In genomic region chr14:105486974-105487448, GRCh38 we compare ENCODE assay signal across 8 cellular contexts. TPM values are rescaled to one million over a fixed set of nuclear protein-coding genes. Genes with fewer than 3 reads are reported as not detected.
A peak's percentile ranks its signal among the peaks of the same experiment; 100 is the strongest.
DNase-seq lines count a peak whose midpoint lies in the region; ATAC-seq and TF ChIP-seq lines count a peak whose summit lies in the region.

No MANE protein-coding gene starts in this region.

- peak overlapping the region; percentile 82 for H3K4me3 Mint-ChIP-seq in activated B cell treated with CpG ODN at 0.5 μM for 24 hours

- H3K9ac ChIP-seq in HCT116 (ENCODE audit: low read length) = peak overlapping the region; percentile 97
- no peak overlapping the region for H3K9ac ChIP-seq in skeletal muscle satellite cell (ENCODE audit: low read depth, low read length)

- POLR2A ChIA-PET in HCT116 (lab: Charles Lee) (no interaction called here), activated B cell treated with CpG ODN at 0.5 μM for 24 hours (lab: Charles Lee) (interaction anchor here (0.6 kb wide), 1 partner anchor 10 kb away, joined by 4 read pairs; no protein-coding TSS in a partner anchor)

- peaks cover 2% of the 10 kb centered on the region for H3K36me3 Mint-ChIP-seq in activated B cell treated with CpG ODN at 0.5 μM for 24 hours (ENCODE audit: low read depth)

- no peaks in the 10 kb centered on the region for H3K36me3 ChIP-seq in HCT116 (ENCODE audit: control insufficient read depth in 1 of 2, insufficient read depth in 2 of 2, low read length in 2 of 2)
- H3K36me3 ChIP-seq in skeletal muscle satellite cell (ENCODE audit: insufficient read depth, low read length) = no peaks in the 10 kb centered on the region

- H3K27me3 ChIP-seq in HCT116 (ENCODE audit: insufficient read depth, low read length) (no peaks in the 10 kb centered on the region), skeletal muscle satellite cell (ENCODE audit: control insufficient read depth, insufficient read depth, low read length) (no peaks in the 10 kb centered on the region)

- H3K4me1 Mint-ChIP-seq in activated B cell treated with CpG ODN at 0.5 μM for 24 hours = peaks cover 63% of the 10 kb centered on the region

- H3K79me2 ChIP-seq in HCT116 (ENCODE audit: insufficient read depth, low read length) = peaks cover 10% of the 10 kb centered on the region

- H4K20me1 ChIP-seq in HCT116 (ENCODE audit: insufficient read depth) = no peaks in the 10 kb centered on the region; the same call in 1 of the 2 replicates

- BruUV-seq in HCT116 (replicated peaks; lab: Mats Ljungman, UMichigan) = no TSS peak

- ATAC-seq in HCT116 (no peak), activated B cell treated with CpG ODN at 0.5 μM for 24 hours (ENCODE audit: low read depth) (no peak), GM19452 (IDR thresholded peaks at IDR 0.05; ENCODE audit: unreplicated experiment) (no peak)

- CTCF ChIA-PET in HCT116 (lab: Charles Lee) = no interaction called here
- CTCF ChIA-PET in activated B cell treated with CpG ODN at 0.5 μM for 24 hours (lab: Charles Lee) = no interaction called here

- DNase-seq in HCT116 (ENCODE audit: low read depth, low spot score) (no peak), activated B cell treated with CpG ODN at 0.5 μM for 24 hours (peak; percentile 69), foreskin fibroblast (no peak), globus pallidus (ENCODE audit: low spot score) (no peak), SHP77 (lab: John Stamatoyannopoulos, UW) (no peak), mucosa of gallbladder (ENCODE audit: low spot score) (no peak)

- peak overlapping the region; percentile 94 for H3K27ac ChIP-seq in HCT116 (ENCODE audit: low read depth, low read length)

- H3K27me3 Mint-ChIP-seq in activated B cell treated with CpG ODN at 0.5 μM for 24 hours = no peaks in the 10 kb centered on the region

- no peaks in the 10 kb centered on the region for H3K9me2 ChIP-seq in HCT116 (ENCODE audit: insufficient read depth)

- H3K9me3 Mint-ChIP-seq in activated B cell treated with CpG ODN at 0.5 μM for 24 hours = no peaks in the 10 kb centered on the region

- peak overlapping the region; percentile 82 for H3K27ac Mint-ChIP-seq in activated B cell treated with CpG ODN at 0.5 μM for 24 hours

- H3K4me3 ChIP-seq in HCT116 (replicated peaks in 1 of 2; ENCODE audit: low read depth in 1 of 2, low read length in 2 of 2) = peak overlapping the region; percentile 65 to 87
- peak overlapping the region; percentile 28 to 45 for H3K4me3 ChIP-seq in foreskin fibroblast (ENCODE audit: low read depth in 1 of 2, low read length in 2 of 2)
- no peak overlapping the region for H3K4me3 ChIP-seq in skeletal muscle satellite cell (ENCODE audit: low read length)

- intact Hi-C loops in HCT116 (cut with micrococcal nuclease) = no loop called here
- intact Hi-C loops in activated B cell treated with CpG ODN at 0.5 μM for 24 hours (cut with micrococcal nuclease) = no loop called here

- peak overlapping the region; percentile 99 for H3K4me2 ChIP-seq in HCT116 (ENCODE audit: low read length)
- peak overlapping the region; percentile 32 for H3K4me2 ChIP-seq in skeletal muscle satellite cell (ENCODE audit: low read length)

- H3K9me3 ChIP-seq in HCT116 (ENCODE audit: control insufficient read depth in 1 of 2, insufficient read depth in 1 of 2, low read depth in 1 of 2, low read length in 2 of 2) (no peaks in the 10 kb centered on the region), skeletal muscle satellite cell (replicated peaks; ENCODE audit: low read length) (no peaks in the 10 kb centered on the region)

- no peak for TF ChIP-seq RAD21 in HCT116 (IDR thresholded peaks at IDR 0.05; ENCODE audit: low read depth)

- TF ChIP-seq CTCF in HCT116 (IDR thresholded peaks at IDR 0.05 in 2 of 3, conservative IDR thresholded peaks at IDR 0.05 in 1 of 3; ENCODE audit: borderline replicate concordance in 1 of 3, insufficient read depth in 1 of 3, low read depth in 2 of 3, low read length in 2 of 3) (no peak), activated B cell treated with CpG ODN at 0.5 μM for 24 hours (IDR thresholded peaks at IDR 0.05) (no peak), foreskin fibroblast (IDR thresholded peaks at IDR 0.05; ENCODE audit: low read depth, low read length) (no peak)

- H3K4me1 ChIP-seq in HCT116 (ENCODE audit: control insufficient read depth in 1 of 2, insufficient read depth in 2 of 2, low read length in 2 of 2) = peaks cover 33 to 77% of the 10 kb centered on the region in 2 experiments
- peaks cover 26% of the 10 kb centered on the region for H3K4me1 ChIP-seq in skeletal muscle satellite cell (ENCODE audit: control insufficient read depth, insufficient read depth, low read length)

- H2AFZ ChIP-seq in HCT116 (ENCODE audit: low read depth, low read length, poor library complexity, severe bottlenecking) = no peak overlapping the region

- peak; percentile 92 for TF ChIP-seq POLR2A in HCT116 (IDR thresholded peaks at IDR 0.05; ENCODE audit: borderline replicate concordance, extremely low read depth, insufficient read depth, insufficient read length)

- RAD21 ChIA-PET in HCT116 (lab: Charles Lee; ENCODE audit: low non-redundant PET in 1 of 2, low total read pairs in 2 of 2, uncharacterized antibody in 2 of 2, unreplicated experiment in 2 of 2) = no interaction called here

TF ChIP-seq in HCT116, 20 proteins besides CTCF, POLR2A, EP300 and RAD21:
- TF ChIP-seq ZFX (IDR thresholded peaks at IDR 0.05) (peak; percentile 59; the same call in 1 of the 2 replicates), ELF1 (IDR thresholded peaks at IDR 0.05; ENCODE audit: borderline replicate concordance, low read depth) (no peak), EZH2 (IDR thresholded peaks at IDR 0.05) (no peak), POLR2AphosphoS5 (IDR thresholded peaks at IDR 0.05; ENCODE audit: low read depth, low read length) (peak; percentile 87)

RNA-seq across cellular contexts. Expression of gene CRIP1, which starts 0.3 kb away (rescaled TPM):
- total RNA-seq in HCT116 (2021; ENCODE audit: unreplicated experiment) (260 TPM), activated B cell treated with CpG ODN at 0.5 μM for 24 hours (112 and 129 TPM in 2 replicates), mucosa of gallbladder (35.7 TPM)
- polyA plus RNA-seq in HCT116 (2012) = 613 and 656 TPM in 2 replicates
- total RNA-seq in skeletal muscle satellite cell (2012; rRNA removed) = 4.1 and 16.8 TPM in 2 replicates

RNA-seq across cellular contexts. Expression of gene TEDC1, which starts 4.0 kb away (rescaled TPM):
- total RNA-seq in HCT116 (2021; ENCODE audit: unreplicated experiment) (40.4 TPM), activated B cell treated with CpG ODN at 0.5 μM for 24 hours (16.7 and 18.1 TPM in 2 replicates), mucosa of gallbladder (10.8 TPM)
- polyA plus RNA-seq in HCT116 (2012) = 30.8 and 33.5 TPM in 2 replicates
- total RNA-seq in skeletal muscle satellite cell (2012; rRNA removed) = 11.4 and 12.7 TPM in 2 replicates

RNA-seq across cellular contexts. Expression of gene CRIP2, which starts 12.4 kb away (rescaled TPM):
- total RNA-seq in HCT116 (2021; ENCODE audit: unreplicated experiment) = 31.1 TPM
- 37.8 and 43.3 TPM in 2 replicates for polyA plus RNA-seq in HCT116 (2012)
- 2.9 and 3.0 TPM in 2 replicates for total RNA-seq in activated B cell treated with CpG ODN at 0.5 μM for 24 hours
- total RNA-seq in skeletal muscle satellite cell (2012; rRNA removed) = 29.7 and 60.7 TPM in 2 replicates
- total RNA-seq in mucosa of gallbladder = 130 TPM

RNA-seq across cellular contexts. Expression of gene TMEM121, which starts 39.4 kb away (rescaled TPM):
- 5.5 TPM for total RNA-seq in HCT116 (2021; ENCODE audit: unreplicated experiment)
- polyA plus RNA-seq in HCT116 (2012) = 3.4 and 4.6 TPM in 2 replicates
- total RNA-seq in activated B cell treated with CpG ODN at 0.5 μM for 24 hours = 0.95 and 1.6 TPM in 2 replicates
- 2.3 and 3.9 TPM in 2 replicates for total RNA-seq in skeletal muscle satellite cell (2012; rRNA removed)
- 3.7 TPM for total RNA-seq in mucosa of gallbladder
